In genomic region chr4:146835096-146835495, GRCh38 we compare ENCODE assay signal across 34 cellular contexts.
"Had no signal": no experiment of that assay in that cellular context is flagged by ENCODE, and none has a peak within 500 bp of the region (broad histone marks: within the 10 kb centered on the region; RNA-seq: fewer than 3 reads in every experiment).

No MANE protein-coding gene starts in this region.

- DNase-seq: activated effector memory CD4-positive, alpha-beta T cell treated with anti-CD3 and anti-CD28 coated beads, Interleukin-2, amount 50 U/mL, for 16 hours; activated effector memory CD4-positive, alpha-beta T cell treated with Interleukin-2 at 50 U/mL for 16 hours; activated gamma-delta T cell; activated gamma-delta T cell treated with Interleukin-2 at 50 U/mL for 16 hours; activated naive CD4-positive, alpha-beta T cell; activated naive CD4-positive, alpha-beta T cell treated with anti-CD3 and anti-CD28 coated beads for 36 hours; activated naive CD4-positive, alpha-beta T cell treated with anti-CD3 and anti-CD28 coated beads, Interleukin-2, amount 10 ng/mL, durations not matched to agents 7 days and 5 days; activated naive CD4-positive, alpha-beta T cell treated with anti-CD3 and anti-CD28 coated beads, Interleukin-2, amount 50 U/mL, for 16 hours; activated naive CD4-positive, alpha-beta T cell treated with Interleukin-2 at 50 U/mL for 16 hours; activated naive CD8-positive, alpha-beta T cell treated with anti-CD3 and anti-CD28 coated beads for 36 hours; activated naive CD8-positive, alpha-beta T cell treated with anti-CD3 and anti-CD28 coated beads, Interleukin-2, amount 10 ng/mL, durations not matched to agents 7 days and 5 days; activated naive CD8-positive, alpha-beta T cell treated with anti-CD3 and anti-CD28 coated beads, Interleukin-2, amount 50 U/mL, for 24 hours; activated T-cell treated with anti-CD3 and anti-CD28 coated beads, Interleukin-2, amount 50 U/mL, for 1 hour; activated T-cell treated with anti-CD3 and anti-CD28 coated beads, Interleukin-2, amount 50 U/mL, for 24 hours; activated T-cell treated with anti-CD3 and anti-CD28 coated beads, Interleukin-2, amount 50 U/mL, for 4 hours; activated T-cell treated with anti-CD3 and anti-CD28 coated beads, Interleukin-2, amount 50 U/mL, for 48 hours; activated T-cell treated with anti-CD3 and anti-CD28 coated beads, Interleukin-2, amount 50 U/mL, for 72 hours; adrenal gland; amniotic stem cell; amygdala; anterior cingulate cortex; aorta; body of pancreas; brain microvascular endothelial cell; caudate nucleus; central memory CD4-positive, alpha-beta T cell; cerebellar nuclear complex had no signal

- ATAC-seq: activated naive CD4-positive, alpha-beta T cell treated with anti-CD3 and anti-CD28 coated beads, Interleukin-2, amount 50 U/mL, for 72 hours; activated naive CD8-positive, alpha-beta T cell treated with anti-CD3 and anti-CD28 coated beads, Interleukin-2, amount 50 U/mL, for 24 hours; activated T-cell treated with anti-CD3 and anti-CD28 coated beads, Interleukin-2, amount 50 U/mL, for 4 hours; activated T-cell treated with anti-CD3 and anti-CD28 coated beads, Interleukin-2, amount 50 U/mL, for 72 hours; activated T-helper 17 cell treated with anti-CD3 and anti-CD28 coated beads, Interleukin-2, amount 50 U/mL, for 72 hours; body of pancreas had no signal

- H3K36me3 ChIP-seq: adrenal gland, ascending aorta, brain microvascular endothelial cell, breast epithelium, cardiac muscle cell had no signal

- H3K27ac ChIP-seq: adrenal gland, ascending aorta, body of pancreas, brain microvascular endothelial cell, breast epithelium, cardiac muscle cell had no signal

- H3K4me3 ChIP-seq: adrenal gland, ascending aorta, body of pancreas, breast epithelium, cardiac muscle cell had no signal

- H3K27me3 ChIP-seq: adrenal gland, ascending aorta, body of pancreas, brain microvascular endothelial cell, breast epithelium, cardiac muscle cell had no signal

- H3K4me1 ChIP-seq: adrenal gland, ascending aorta, body of pancreas, breast epithelium had no signal

- H3K9me3 ChIP-seq: adrenal gland, ascending aorta, body of pancreas, breast epithelium had no signal

- FAIRE-seq: astrocyte, bronchial epithelial cell had no signal
